1 cellular context compared by ENCODE assay signal in genomic region chr20:36421641-36422040, GRCh38.
TF ChIP-seq lines count a peak whose summit lies in the region.

No MANE protein-coding gene starts in this region.

TF ChIP-seq in K562, 482 proteins besides CTCF, POLR2A, EP300 and RAD21:
- TF ChIP-seq ATF7 (IDR thresholded peaks at IDR 0.05) (peak; percentile 64; the same call in 1 of the 2 replicates), TBL1XR1 (IDR thresholded peaks at IDR 0.05; ENCODE audit: low read length in 2 of 2) (peak in 1 of 2 experiments; percentile 38; a peak in 1 of 4 replicates), DPF2 (IDR thresholded peaks at IDR 0.05) (0 out of 2 replicates have a peak, but pooled peaks have one; percentile 31), ZBTB1 (CRISPR knock-in tag; IDR thresholded peaks at IDR 0.05; ENCODE audit: borderline replicate concordance, low read depth) (no peak), NRF1 (conservative IDR thresholded peaks at IDR 0.05 in 1 of 2, IDR thresholded peaks at IDR 0.05 in 1 of 2) (peak; percentile 34 to 40; a peak in 3 of 4 replicates), ATF1 (CRISPR knock-in tag; IDR thresholded peaks at IDR 0.05) (no peak), ATF1 (tag; IDR thresholded peaks at IDR 0.05) (peak; percentile 65), SMARCA4 (IDR thresholded peaks at IDR 0.05) (0 out of 2 replicates have a peak, but pooled peaks have one; percentile 12), PKNOX1 (IDR thresholded peaks at IDR 0.05) (peak; percentile 87), ETV1 (tag; conservative IDR thresholded peaks at IDR 0.05; ENCODE audit: low read depth) (peak; percentile 60; the same call in 1 of the 2 replicates), SMAD4 (CRISPR knock-in tag; conservative IDR thresholded peaks at IDR 0.05) (peak; percentile 84), ZNF224 (CRISPR knock-in tag; IDR thresholded peaks at IDR 0.05) (no peak), CTBP1 (IDR thresholded peaks at IDR 0.05; ENCODE audit: borderline replicate concordance) (peak; percentile 86; the same call in 1 of the 2 replicates), JUND (IDR thresholded peaks at IDR 0.05; ENCODE audit: borderline replicate concordance, low read depth, low read length) (peak; percentile 51; the same call in 1 of the 2 replicates), JUND (tag; IDR thresholded peaks at IDR 0.05; ENCODE audit: borderline replicate concordance, low read depth, low read length) (no peak; the same call in 2 of the 3 replicates), PBX2 (CRISPR knock-in tag; IDR thresholded peaks at IDR 0.05; ENCODE audit: low read depth) (no peak), PBX2 (tag; conservative IDR thresholded peaks at IDR 0.05; ENCODE audit: low read depth) (peak; percentile 88), TRIM28 (IDR thresholded peaks at IDR 0.05) (no peak), HES1 (IDR thresholded peaks at IDR 0.05; ENCODE audit: low read depth) (peak; percentile 51), TAL1 (IDR thresholded peaks at IDR 0.05) (peak; percentile 46; the same call in 1 of the 2 replicates), CBFA2T2 (conservative IDR thresholded peaks at IDR 0.05) (peak; percentile 54; the same call in 1 of the 2 replicates), ZBTB11 (CRISPR knock-in tag; IDR thresholded peaks at IDR 0.05) (no peak), CBFA2T3 (IDR thresholded peaks at IDR 0.05) (peak; percentile 80), MEIS2 (IDR thresholded peaks at IDR 0.05; ENCODE audit: partially characterized antibody) (peak; percentile 92), ATF3 (IDR thresholded peaks at IDR 0.05) (peak; percentile 54; the same call in 1 of the 2 replicates), ATF3 (CRISPR knock-in tag; conservative IDR thresholded peaks at IDR 0.05) (no peak), RFX7 (CRISPR knock-in tag; IDR thresholded peaks at IDR 0.05) (no peak), YY1 (IDR thresholded peaks at IDR 0.05; ENCODE audit: borderline replicate concordance in 1 of 3, control insufficient read depth in 1 of 3, extremely low read depth in 1 of 3, insufficient read depth in 3 of 3, insufficient read length in 1 of 3, insufficient replicate concordance in 2 of 3, low read depth in 1 of 3, low read length in 2 of 3) (no peak), L3MBTL2 (IDR thresholded peaks at IDR 0.05) (no peak), RCOR1 (IDR thresholded peaks at IDR 0.05; ENCODE audit: borderline replicate concordance in 1 of 2, low read depth in 2 of 2, low read length in 2 of 2) (peak in 1 of 2 experiments; percentile 56; a peak in 1 of 4 replicates), ARID1B (IDR thresholded peaks at IDR 0.05) (peak; percentile 65), JUN (IDR thresholded peaks at IDR 0.05; ENCODE audit: borderline replicate concordance, low read depth, low read length) (0 out of 2 replicates have a peak, but pooled peaks have one; percentile 26), JUN (CRISPR knock-in tag; IDR thresholded peaks at IDR 0.05; ENCODE audit: borderline replicate concordance) (no peak), ZNF583 (CRISPR knock-in tag; IDR thresholded peaks at IDR 0.05) (no peak), CREM (IDR thresholded peaks at IDR 0.05; ENCODE audit: low read depth) (peak; percentile 39; the same call in 1 of the 2 replicates), EGR1 (conservative IDR thresholded peaks at IDR 0.05) (peak; percentile 52), POLR2B (IDR thresholded peaks at IDR 0.05; ENCODE audit: low read depth, partially characterized antibody) (no peak), NR3C1 (CRISPR knock-in tag; IDR thresholded peaks at IDR 0.05) (no peak)
TF ChIP-seq in K562: peak in this region for 23.
